In the genomic region with DNA sequence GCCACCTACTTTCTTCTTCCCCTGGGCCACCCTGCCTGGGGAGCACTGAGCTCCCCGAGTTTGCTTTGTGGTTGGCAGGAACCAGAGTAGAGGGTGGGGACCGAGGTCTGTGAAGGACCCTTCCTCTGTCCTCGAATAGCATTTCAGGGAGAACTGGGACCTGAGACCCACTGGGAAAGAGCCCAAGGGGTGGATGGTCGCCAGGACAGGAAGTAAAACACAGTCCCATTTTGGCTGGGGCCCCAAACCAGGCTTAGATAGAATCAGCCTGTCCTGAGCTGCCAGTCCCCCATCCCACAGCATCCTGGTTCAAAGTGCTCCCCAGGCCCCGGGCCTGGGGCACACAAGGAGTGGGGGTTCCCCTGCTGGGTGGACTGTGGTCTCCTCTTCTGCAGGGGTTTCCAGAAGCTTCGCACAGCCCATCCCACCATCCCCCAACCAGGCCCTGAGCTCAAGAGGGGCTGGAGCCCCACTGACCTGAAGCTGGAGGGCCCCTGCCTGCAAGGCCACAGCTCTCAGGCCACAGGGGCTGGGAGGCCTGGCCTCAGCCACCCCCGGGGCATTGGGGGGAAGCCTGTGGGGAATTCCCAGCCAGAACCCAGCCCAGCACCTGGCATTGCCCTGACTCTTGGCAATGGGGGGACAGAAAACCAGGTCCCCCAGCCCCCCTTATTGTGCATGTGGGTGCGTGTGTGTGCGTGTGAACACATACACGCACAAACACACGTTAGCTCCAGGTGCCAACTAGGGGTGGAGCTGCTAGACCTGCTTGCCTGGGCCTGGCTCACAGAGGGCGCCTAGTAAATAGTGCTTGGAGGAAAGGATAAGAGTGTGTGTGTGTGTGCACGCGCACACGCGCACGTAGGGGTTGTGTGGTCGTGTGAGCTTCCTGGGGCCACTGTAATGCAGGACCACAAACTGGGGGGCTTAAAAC, we compare ENCODE assay signal across 8 cellular contexts. TPM values are rescaled to one million over a fixed set of nuclear protein-coding genes. Genes with fewer than 3 reads are reported as not detected.
DNase-seq lines count a peak whose midpoint lies in the region; ATAC-seq and TF ChIP-seq lines count a peak whose summit lies in the region.

No MANE protein-coding gene starts in this region.

- 67 to 71% methylated on average over 3 to 7 of the region's 18 CpGs for WGBS in gastroesophageal sphincter (ENCODE audit: low coverage in 1 of 2), 2 donors

- no peak for TF ChIP-seq EP300 in gastroesophageal sphincter (IDR thresholded peaks at IDR 0.05)

- peaks cover 5% of the 10 kb centered on the region; the same call in 1 of the 2 replicates for H4K20me1 ChIP-seq in HCT116 (ENCODE audit: insufficient read depth)

- peak overlapping the region; percentile 72 for H3K4me3 Mint-ChIP-seq in activated CD8-positive, alpha-beta T cell treated with anti-CD3 and anti-CD28 coated beads for 36 hours

- no peaks in the 10 kb centered on the region for H3K27me3 Mint-ChIP-seq in activated CD8-positive, alpha-beta T cell treated with anti-CD3 and anti-CD28 coated beads for 36 hours

- H3K27ac ChIP-seq in 22Rv1 = peak overlapping the region; percentile 87
- H3K27ac ChIP-seq in HCT116 (ENCODE audit: low read depth, low read length) = peak overlapping the region; percentile 85
- peak overlapping the region; percentile 70 to 100 (median 99) for H3K27ac ChIP-seq in gastroesophageal sphincter

- H3K4me3 ChIP-seq in HCT116 (replicated peaks in 1 of 2; ENCODE audit: low read depth in 1 of 2, low read length in 2 of 2) (peak overlapping the region; percentile 35 to 92), gastroesophageal sphincter (peak overlapping the region in 1 of 2 donors; percentile 100)

- H3K9me3 Mint-ChIP-seq in activated CD8-positive, alpha-beta T cell treated with anti-CD3 and anti-CD28 coated beads for 36 hours = no peaks in the 10 kb centered on the region

- H3K79me2 ChIP-seq in HCT116 (ENCODE audit: insufficient read depth, low read length) = peaks cover 37% of the 10 kb centered on the region

- H3K9me2 ChIP-seq in HCT116 (ENCODE audit: insufficient read depth) = no peaks in the 10 kb centered on the region

- peaks cover 56% of the 10 kb centered on the region for H3K4me1 Mint-ChIP-seq in activated CD8-positive, alpha-beta T cell treated with anti-CD3 and anti-CD28 coated beads for 36 hours (ENCODE audit: low read depth)

- POLR2A ChIA-PET in HCT116 (lab: Charles Lee) = interaction anchor here (0.6 to 4.3 kb wide), 8 partner anchors 8 to 466 kb away, joined by 3 to 39 read pairs (median 10); no protein-coding TSS in a partner anchor
- POLR2A ChIA-PET in activated CD8-positive, alpha-beta T cell treated with anti-CD3 and anti-CD28 coated beads for 36 hours (lab: Charles Lee) = interaction anchor here (0.6 to 3.3 kb wide), 19 partner anchors 9 to 146 kb away, joined by 3 to 58 read pairs (median 6); a partner anchor contains a TSS

- peak overlapping the region; percentile 79 for H3K4me2 ChIP-seq in HCT116 (ENCODE audit: low read length)

- CTCF ChIA-PET in HCT116 (lab: Charles Lee) = interaction anchor here (0.9 to 3.0 kb wide), 2 partner anchors 18 to 32 kb away, joined by 3 to 8 read pairs; no protein-coding TSS in a partner anchor
- CTCF ChIA-PET in activated CD8-positive, alpha-beta T cell treated with anti-CD3 and anti-CD28 coated beads for 36 hours (lab: Charles Lee) = interaction anchor here (0.9 to 3.1 kb wide), 11 partner anchors 9 to 177 kb away, joined by 3 to 18 read pairs (median 4); no protein-coding TSS in a partner anchor

- no peak for TF ChIP-seq POLR2A in HCT116 (IDR thresholded peaks at IDR 0.05; ENCODE audit: borderline replicate concordance, extremely low read depth, insufficient read depth, insufficient read length)
- no peak for TF ChIP-seq POLR2A in gastroesophageal sphincter (IDR thresholded peaks at IDR 0.05)

- no peak overlapping the region for H2AFZ ChIP-seq in HCT116 (ENCODE audit: low read depth, low read length, poor library complexity, severe bottlenecking)

- H3K4me1 ChIP-seq in HCT116 (ENCODE audit: control insufficient read depth in 1 of 2, insufficient read depth in 2 of 2, low read length in 2 of 2) (peaks cover 71 to 89% of the 10 kb centered on the region in 2 experiments), gastroesophageal sphincter (peaks cover 9 to 84% (median 68%) of the 10 kb centered on the region in 3 donors)

- H3K9me3 ChIP-seq in HCT116 (ENCODE audit: control insufficient read depth in 1 of 2, insufficient read depth in 1 of 2, low read depth in 1 of 2, low read length in 2 of 2) (no peaks in the 10 kb centered on the region), gastroesophageal sphincter (no peaks in the 10 kb centered on the region)

- H3K36me3 ChIP-seq in HCT116 (ENCODE audit: control insufficient read depth in 1 of 2, insufficient read depth in 2 of 2, low read length in 2 of 2) = no peaks in the 10 kb centered on the region
- peaks cover 0 to 22% of the 10 kb centered on the region in 2 donors for H3K36me3 ChIP-seq in gastroesophageal sphincter

- no peak for TF ChIP-seq CTCF in 22Rv1 (IDR thresholded peaks at IDR 0.05)
- TF ChIP-seq CTCF in HCT116 (IDR thresholded peaks at IDR 0.05 in 2 of 3, conservative IDR thresholded peaks at IDR 0.05 in 1 of 3; ENCODE audit: borderline replicate concordance in 1 of 3, insufficient read depth in 1 of 3, low read depth in 2 of 3, low read length in 2 of 3) = no peak
- no peak for TF ChIP-seq CTCF in activated CD8-positive, alpha-beta T cell treated with anti-CD3 and anti-CD28 coated beads for 36 hours (IDR thresholded peaks at IDR 0.05)
- no peak for TF ChIP-seq CTCF in gastroesophageal sphincter (IDR thresholded peaks at IDR 0.05)

- H3K27ac Mint-ChIP-seq in activated CD8-positive, alpha-beta T cell treated with anti-CD3 and anti-CD28 coated beads for 36 hours = peak overlapping the region; percentile 96

- RAD21 ChIA-PET in HCT116 (lab: Charles Lee; ENCODE audit: low non-redundant PET in 1 of 2, low total read pairs in 2 of 2, uncharacterized antibody in 2 of 2, unreplicated experiment in 2 of 2) = no interaction called here

- H3K27me3 ChIP-seq in HCT116 (ENCODE audit: insufficient read depth, low read length) = no peaks in the 10 kb centered on the region
- H3K27me3 ChIP-seq in gastroesophageal sphincter = no peaks in the 10 kb centered on the region

- no peak for TF ChIP-seq RAD21 in HCT116 (IDR thresholded peaks at IDR 0.05; ENCODE audit: low read depth)

- intact Hi-C loops in HCT116 (cut with micrococcal nuclease) = no loop called here
- intact Hi-C loops in activated CD8-positive, alpha-beta T cell treated with anti-CD3 and anti-CD28 coated beads for 36 hours (cut with micrococcal nuclease) = loop anchor here (5.0 kb wide), 1 partner anchor 35 kb away; no protein-coding TSS in a partner anchor

- BruUV-seq in HCT116 (replicated peaks; lab: Mats Ljungman, UMichigan) = no TSS peak

- H3K36me3 Mint-ChIP-seq in activated CD8-positive, alpha-beta T cell treated with anti-CD3 and anti-CD28 coated beads for 36 hours (ENCODE audit: low read depth) = peaks cover 14% of the 10 kb centered on the region

- DNase-seq in HCT116 (ENCODE audit: low read depth, low spot score) (no peak), COR-L47 (lab: John Stamatoyannopoulos, UW) (no peak), SK-N-DZ (ENCODE audit: low spot score) (no peak)
- peak; percentile 86 for DNase-seq in activated CD8-positive, alpha-beta T cell treated with anti-CD3 and anti-CD28 coated beads for 36 hours
- DNase-seq in stimulated activated CD4-positive, alpha-beta T cell treated with anti-CD3 and anti-CD28 coated beads, Interleukin-2, amount 100 ng/mL, for 24 hours = peak; percentile 43 to 46

- peak overlapping the region; percentile 57 for H3K9ac ChIP-seq in HCT116 (ENCODE audit: low read length)

- ATAC-seq in HCT116 (no peak), gastroesophageal sphincter (no peak), HG02981 (IDR thresholded peaks at IDR 0.05; ENCODE audit: unreplicated experiment) (no peak)
- ATAC-seq in activated CD8-positive, alpha-beta T cell treated with anti-CD3 and anti-CD28 coated beads for 36 hours = peak; percentile 43

TF ChIP-seq in HCT116, 20 proteins besides CTCF, POLR2A, EP300 and RAD21 (continues in another document):
- TF ChIP-seq POLR2AphosphoS5 (IDR thresholded peaks at IDR 0.05; ENCODE audit: low read depth, low read length) = no peak
- TF ChIP-seq, protein P1, sequence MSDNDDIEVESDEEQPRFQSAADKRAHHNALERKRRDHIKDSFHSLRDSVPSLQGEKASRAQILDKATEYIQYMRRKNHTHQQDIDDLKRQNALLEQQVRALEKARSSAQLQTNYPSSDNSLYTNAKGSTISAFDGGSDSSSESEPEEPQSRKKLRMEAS (IDR thresholded peaks at IDR 0.05) = no peak

RNA-seq across cellular contexts. Expression of a gene that starts 1.0 kb away (rescaled TPM):
- 271 TPM for total RNA-seq in HCT116 (2021; ENCODE audit: unreplicated experiment)
- 225 and 297 TPM in 2 replicates for polyA plus RNA-seq in HCT116 (2012)
- total RNA-seq in activated CD8-positive, alpha-beta T cell treated with anti-CD3 and anti-CD28 coated beads for 36 hours = 100 to 1,000 TPM; 323 to 327 TPM
- total RNA-seq in gastroesophageal sphincter = 100 to 1,000 TPM in 3 of 4 donors, 10 to 100 TPM in 1; 98.4 to 195 (median 173) TPM
- polyA plus RNA-seq in SK-N-DZ (2014; cell fraction: cytosol; rRNA removed) = 43.2 and 44.6 TPM in 2 replicates
- 59.1 and 76.4 TPM in 2 replicates for polyA plus RNA-seq in SK-N-DZ (2014; cell fraction: nucleus; rRNA removed)

RNA-seq across cellular contexts. Expression of a gene that starts 36.5 kb away (rescaled TPM):
- total RNA-seq in HCT116 (2021; ENCODE audit: unreplicated experiment) = 112 TPM
- polyA plus RNA-seq in HCT116 (2012) = 136 and 158 TPM in 2 replicates
- total RNA-seq in activated CD8-positive, alpha-beta T cell treated with anti-CD3 and anti-CD28 coated beads for 36 hours = 10 to 100 TPM; 36.5 to 44.6 TPM
- total RNA-seq in gastroesophageal sphincter = 100 to 1,000 TPM in 1 of 4 donors, 10 to 100 TPM in 3; 44.0 to 125 (median 59.9) TPM
- polyA plus RNA-seq in SK-N-DZ (2014; cell fraction: cytosol; rRNA removed) = 94.2 and 137 TPM in 2 replicates
- polyA plus RNA-seq in SK-N-DZ (2014; cell fraction: nucleus; rRNA removed) = 74.0 and 88.6 TPM in 2 replicates

RNA-seq across cellular contexts. Expression of a gene that starts 44.1 kb away (rescaled TPM):
- total RNA-seq in HCT116 (2021; ENCODE audit: unreplicated experiment) (32.1 TPM), gastroesophageal sphincter (10 to 100 TPM; 29.0 to 69.9 (median 38.6) TPM)
- polyA plus RNA-seq in HCT116 (2012) = 39.3 and 39.8 TPM in 2 replicates
- 100 to 1,000 TPM; 175 to 185 TPM for total RNA-seq in activated CD8-positive, alpha-beta T cell treated with anti-CD3 and anti-CD28 coated beads for 36 hours
- polyA plus RNA-seq in SK-N-DZ (2014; cell fraction: cytosol; rRNA removed) = 7.2 and 8.4 TPM in 2 replicates
- polyA plus RNA-seq in SK-N-DZ (2014; cell fraction: nucleus; rRNA removed) = 3.4 and 4.2 TPM in 2 replicates

RNA-seq across cellular contexts. Expression of a gene that starts 44.7 kb away (rescaled TPM):
- total RNA-seq in HCT116 (2021; ENCODE audit: unreplicated experiment) = 6.1 TPM
- polyA plus RNA-seq in HCT116 (2012) = 6.7 and 12.8 TPM in 2 replicates
- 10 to 100 TPM; 22.6 to 23.0 TPM for total RNA-seq in activated CD8-positive, alpha-beta T cell treated with anti-CD3 and anti-CD28 coated beads for 36 hours
- 10 to 100 TPM in 1 of 4 donors, 1 to 10 TPM in 3; 2.4 to 17.3 (median 4.3) TPM for total RNA-seq in gastroesophageal sphincter
- 0.27 and 1.7 TPM in 2 replicates for polyA plus RNA-seq in SK-N-DZ (2014; cell fraction: cytosol; rRNA removed)
- polyA plus RNA-seq in SK-N-DZ (2014; cell fraction: nucleus; rRNA removed) = 6.8 and 9.5 TPM in 2 replicates

Comparison
In these comparisons a context has a peak if more than half of its experiments do, and no peak if none do; other contexts are left out.
1. DNase-seq: peak in activated CD8-positive, alpha-beta T cell treated with anti-CD3 and anti-CD28 coated beads for 36 hours (single experiment) and stimulated activated CD4-positive, alpha-beta T cell treated with anti-CD3 and anti-CD28 coated beads, Interleukin-2, amount 100 ng/mL, for 24 hours (2 of 2); none in HCT116 (single experiment), COR-L47 (single experiment) and SK-N-DZ (single experiment).
2. Peak in every context shown above with its lines, with median percentiles within 50 percentile points of each other: H3K27ac ChIP-seq.